ENCODE assay signal across 24 cellular contexts in the genomic region with DNA sequence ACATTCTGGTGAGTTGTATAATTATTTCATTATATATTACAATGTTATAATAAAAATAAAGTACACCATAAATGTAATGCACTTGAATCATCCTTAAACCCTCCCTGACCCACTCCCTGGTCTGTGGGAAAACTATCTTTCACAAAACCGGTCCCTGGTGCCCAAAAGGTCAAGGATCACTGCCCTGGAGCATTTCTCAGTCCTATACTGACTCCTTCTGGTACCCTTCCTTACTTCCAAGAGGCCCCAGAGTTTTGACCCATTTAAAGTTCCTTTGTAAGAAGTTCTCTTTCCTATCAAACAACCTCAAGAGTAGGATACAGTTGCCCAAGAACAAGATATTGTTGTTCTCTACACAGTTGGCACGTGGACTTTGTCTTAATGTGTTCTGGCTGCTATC.
A peak's percentile ranks its signal among the peaks of the same experiment; 100 is the strongest.
DNase-seq lines count a peak whose midpoint lies in the region; ATAC-seq and TF ChIP-seq lines count a peak whose summit lies in the region.
"Had no signal": no experiment of that assay in that cellular context is flagged by ENCODE, and none has a peak within 500 bp of the region (broad histone marks: within the 10 kb centered on the region; RNA-seq: fewer than 3 reads in every experiment).

No MANE protein-coding gene starts in this region.

- no peaks in the 10 kb centered on the region for H3K27me3 Mint-ChIP-seq in endodermal cell (ENCODE audit: insufficient read depth)
- peaks cover 2% of the 10 kb centered on the region for H3K27me3 Mint-ChIP-seq in activated naive CD8-positive, alpha-beta T cell treated with anti-CD3 and anti-CD28 coated beads, Interleukin-2, amount 50 U/mL, for 24 hours
- H3K27me3 Mint-ChIP-seq: IgD-negative memory B cell had no signal

- no peaks in the 10 kb centered on the region for H3K36me3 Mint-ChIP-seq in endodermal cell (ENCODE audit: low read depth)
- H3K36me3 Mint-ChIP-seq in activated naive CD8-positive, alpha-beta T cell treated with anti-CD3 and anti-CD28 coated beads, Interleukin-2, amount 50 U/mL, for 24 hours (ENCODE audit: low read depth) = no peaks in the 10 kb centered on the region
- H3K36me3 Mint-ChIP-seq: CD8-positive, alpha-beta memory T cell; IgD-negative memory B cell had no signal

- no peak for DNase-seq in endodermal cell
- no peak for DNase-seq in right lobe of liver
- no peak for DNase-seq in tibial artery
- DNase-seq in erythroblast (lab: John Stamatoyannopoulos, UW) = no peak
- no peak for DNase-seq in activated naive CD8-positive, alpha-beta T cell treated with anti-CD3 and anti-CD28 coated beads, Interleukin-2, amount 50 U/mL, for 24 hours
- DNase-seq: C1 segment of cervical spinal cord; Calu3; CD8-positive, alpha-beta memory T cell; DMS79; GM23248; MG63; NCI-H1417 treated with DMSO at 0.1 percent for 48 hours; NCI-H187 treated with DMSO at 0.1 percent for 48 hours; NCI-H2107; NCI-H446 treated with DMSO at 0.1 percent for 48 hours; NCI-H526 treated with DMSO at 0.1 percent for 48 hours; PC-3; Right ventricle myocardium superior; SW 1271 had no signal

- H3K4me1 ChIP-seq in endodermal cell (ENCODE audit: control insufficient read depth, insufficient read depth, low read length) (no peaks in the 10 kb centered on the region), right lobe of liver (no peaks in the 10 kb centered on the region), tibial artery (no peaks in the 10 kb centered on the region)

- H3K9ac ChIP-seq in endodermal cell (ENCODE audit: extremely low read depth, low read length, poor library complexity, severe bottlenecking) = no peak overlapping the region
- H3K9ac ChIP-seq: GM23248 had no signal

- intact Hi-C loops in right lobe of liver (cut with DNase I) (no loop called here), tibial artery (cut with DNase I; ENCODE audit: low total_unique reads) (no loop called here)

- peaks cover 6% of the 10 kb centered on the region for H3K4me1 Mint-ChIP-seq in endodermal cell
- no peaks in the 10 kb centered on the region for H3K4me1 Mint-ChIP-seq in activated naive CD8-positive, alpha-beta T cell treated with anti-CD3 and anti-CD28 coated beads, Interleukin-2, amount 50 U/mL, for 24 hours
- H3K4me1 Mint-ChIP-seq: CD8-positive, alpha-beta memory T cell; IgD-negative memory B cell had no signal

- H3K36me3 ChIP-seq in endodermal cell (ENCODE audit: control insufficient read depth, insufficient read depth, low read length) (no peaks in the 10 kb centered on the region), right lobe of liver (no peaks in the 10 kb centered on the region), tibial artery (no peaks in the 10 kb centered on the region)
- H3K36me3 ChIP-seq: MG63 had no signal

- WGBS in endodermal cell (ENCODE audit: insufficient coverage in 1 of 2, insufficient read length in 1 of 2), 2 experiments = 63 to 83% methylated on average over 2 of the region's 2 CpGs
- WGBS in right lobe of liver (ENCODE audit: insufficient coverage, low coverage, low lambda C conversion rate, missing lambda C conversion rate) = 37% methylated on average over 2 of the region's 2 CpGs

- H3K4me3 ChIP-seq in endodermal cell (ENCODE audit: low read length) (no peak overlapping the region), right lobe of liver (no peak overlapping the region), tibial artery (no peak overlapping the region)
- H3K4me3 ChIP-seq: GM12878, GM23248, MG63, SK-N-MC had no signal

- no peak overlapping the region for H3K27ac Mint-ChIP-seq in endodermal cell
- H3K27ac Mint-ChIP-seq in activated naive CD8-positive, alpha-beta T cell treated with anti-CD3 and anti-CD28 coated beads, Interleukin-2, amount 50 U/mL, for 24 hours = no peak overlapping the region
- H3K27ac Mint-ChIP-seq: CD8-positive, alpha-beta memory T cell; IgD-negative memory B cell had no signal

- TF ChIP-seq EP300 in Ishikawa (IDR thresholded peaks at IDR 0.05; ENCODE audit: borderline replicate concordance) = no peak

- no peak overlapping the region for H3K4me3 Mint-ChIP-seq in endodermal cell
- H3K4me3 Mint-ChIP-seq in activated naive CD8-positive, alpha-beta T cell treated with anti-CD3 and anti-CD28 coated beads, Interleukin-2, amount 50 U/mL, for 24 hours = no peak overlapping the region
- H3K4me3 Mint-ChIP-seq: CD8-positive, alpha-beta memory T cell; IgD-negative memory B cell had no signal

- peak; percentile 72 to 81 (median 76) for ATAC-seq in right lobe of liver
- no peak for ATAC-seq in activated naive CD8-positive, alpha-beta T cell treated with anti-CD3 and anti-CD28 coated beads, Interleukin-2, amount 50 U/mL, for 24 hours
- ATAC-seq: GM12878, PC-3 had no signal

- H3K27ac ChIP-seq in C4-2B = no peak overlapping the region
- no peak overlapping the region for H3K27ac ChIP-seq in endodermal cell (ENCODE audit: low read depth, low read length)
- H3K27ac ChIP-seq in right lobe of liver = no peak overlapping the region
- no peak overlapping the region for H3K27ac ChIP-seq in tibial artery
- H3K27ac ChIP-seq: GM23248, SK-N-MC had no signal

- no peak for TF ChIP-seq POLR2A in right lobe of liver (IDR thresholded peaks at IDR 0.05)
- TF ChIP-seq POLR2A in erythroblast (IDR thresholded peaks at IDR 0.05; ENCODE audit: low read length) = no peak

- 0 out of 2 replicates have a peak, but pooled peaks have one; percentile 7 for TF ChIP-seq CTCF in C4-2B (conservative IDR thresholded peaks at IDR 0.05)
- peak; percentile 71 for TF ChIP-seq CTCF in endodermal cell (conservative IDR thresholded peaks at IDR 0.05)
- peak; percentile 26 to 48 (median 44) for TF ChIP-seq CTCF in right lobe of liver (IDR thresholded peaks at IDR 0.05)
- TF ChIP-seq CTCF in tibial artery (IDR thresholded peaks at IDR 0.05) = no peak

- no peaks in the 10 kb centered on the region for H3K27me3 ChIP-seq in endodermal cell (ENCODE audit: control insufficient read depth, insufficient read depth, low read length, poor library complexity, severe bottlenecking)
- no peaks in the 10 kb centered on the region for H3K27me3 ChIP-seq in right lobe of liver
- H3K27me3 ChIP-seq in tibial artery = no peaks in the 10 kb centered on the region
- H3K27me3 ChIP-seq: MG63 had no signal

- peaks cover 18% of the 10 kb centered on the region for H3K9me3 Mint-ChIP-seq in endodermal cell
- H3K9me3 Mint-ChIP-seq in activated naive CD8-positive, alpha-beta T cell treated with anti-CD3 and anti-CD28 coated beads, Interleukin-2, amount 50 U/mL, for 24 hours = peaks cover 5% of the 10 kb centered on the region

- H3K9me3 ChIP-seq in endodermal cell (ENCODE audit: control insufficient read depth, low read length) = peaks cover 18% of the 10 kb centered on the region
- no peaks in the 10 kb centered on the region for H3K9me3 ChIP-seq in right lobe of liver
- H3K9me3 ChIP-seq in tibial artery = peaks cover 0 to 13% (median 11%) of the 10 kb centered on the region in 3 donors
- H3K9me3 ChIP-seq: MG63 had no signal

- TF ChIP-seq RAD21 in Ishikawa (IDR thresholded peaks at IDR 0.05; ENCODE audit: low read depth) = 0 out of 2 replicates have a peak, but pooled peaks have one; percentile 7

TF ChIP-seq in Ishikawa, 13 proteins besides CTCF, POLR2A, EP300 and RAD21:
- TF ChIP-seq, protein P1, sequence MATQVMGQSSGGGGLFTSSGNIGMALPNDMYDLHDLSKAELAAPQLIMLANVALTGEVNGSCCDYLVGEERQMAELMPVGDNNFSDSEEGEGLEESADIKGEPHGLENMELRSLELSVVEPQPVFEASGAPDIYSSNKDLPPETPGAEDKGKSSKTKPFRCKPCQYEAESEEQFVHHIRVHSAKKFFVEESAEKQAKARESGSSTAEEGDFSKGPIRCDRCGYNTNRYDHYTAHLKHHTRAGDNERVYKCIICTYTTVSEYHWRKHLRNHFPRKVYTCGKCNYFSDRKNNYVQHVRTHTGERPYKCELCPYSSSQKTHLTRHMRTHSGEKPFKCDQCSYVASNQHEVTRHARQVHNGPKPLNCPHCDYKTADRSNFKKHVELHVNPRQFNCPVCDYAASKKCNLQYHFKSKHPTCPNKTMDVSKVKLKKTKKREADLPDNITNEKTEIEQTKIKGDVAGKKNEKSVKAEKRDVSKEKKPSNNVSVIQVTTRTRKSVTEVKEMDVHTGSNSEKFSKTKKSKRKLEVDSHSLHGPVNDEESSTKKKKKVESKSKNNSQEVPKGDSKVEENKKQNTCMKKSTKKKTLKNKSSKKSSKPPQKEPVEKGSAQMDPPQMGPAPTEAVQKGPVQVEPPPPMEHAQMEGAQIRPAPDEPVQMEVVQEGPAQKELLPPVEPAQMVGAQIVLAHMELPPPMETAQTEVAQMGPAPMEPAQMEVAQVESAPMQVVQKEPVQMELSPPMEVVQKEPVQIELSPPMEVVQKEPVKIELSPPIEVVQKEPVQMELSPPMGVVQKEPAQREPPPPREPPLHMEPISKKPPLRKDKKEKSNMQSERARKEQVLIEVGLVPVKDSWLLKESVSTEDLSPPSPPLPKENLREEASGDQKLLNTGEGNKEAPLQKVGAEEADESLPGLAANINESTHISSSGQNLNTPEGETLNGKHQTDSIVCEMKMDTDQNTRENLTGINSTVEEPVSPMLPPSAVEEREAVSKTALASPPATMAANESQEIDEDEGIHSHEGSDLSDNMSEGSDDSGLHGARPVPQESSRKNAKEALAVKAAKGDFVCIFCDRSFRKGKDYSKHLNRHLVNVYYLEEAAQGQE (IDR thresholded peaks at IDR 0.05; ENCODE audit: low read depth) = no peak
- no peak for TF ChIP-seq TCF12 (IDR thresholded peaks at IDR 0.05; ENCODE audit: low read depth)
- TF ChIP-seq CREB1 (IDR thresholded peaks at IDR 0.05; ENCODE audit: low read depth) = no peak
- TF ChIP-seq TEAD4 (IDR thresholded peaks at IDR 0.05) = no peak

Comparison
In these comparisons a context has a peak if more than half of its experiments do, and no peak if none do; other contexts are left out.
1. CTCF ChIP-seq: peak in C4-2B (single experiment), endodermal cell (single experiment) and right lobe of liver (4 of 4); none in tibial artery (0 of 2).